ENCODE assay signal across 8 cellular contexts in the genomic region with DNA sequence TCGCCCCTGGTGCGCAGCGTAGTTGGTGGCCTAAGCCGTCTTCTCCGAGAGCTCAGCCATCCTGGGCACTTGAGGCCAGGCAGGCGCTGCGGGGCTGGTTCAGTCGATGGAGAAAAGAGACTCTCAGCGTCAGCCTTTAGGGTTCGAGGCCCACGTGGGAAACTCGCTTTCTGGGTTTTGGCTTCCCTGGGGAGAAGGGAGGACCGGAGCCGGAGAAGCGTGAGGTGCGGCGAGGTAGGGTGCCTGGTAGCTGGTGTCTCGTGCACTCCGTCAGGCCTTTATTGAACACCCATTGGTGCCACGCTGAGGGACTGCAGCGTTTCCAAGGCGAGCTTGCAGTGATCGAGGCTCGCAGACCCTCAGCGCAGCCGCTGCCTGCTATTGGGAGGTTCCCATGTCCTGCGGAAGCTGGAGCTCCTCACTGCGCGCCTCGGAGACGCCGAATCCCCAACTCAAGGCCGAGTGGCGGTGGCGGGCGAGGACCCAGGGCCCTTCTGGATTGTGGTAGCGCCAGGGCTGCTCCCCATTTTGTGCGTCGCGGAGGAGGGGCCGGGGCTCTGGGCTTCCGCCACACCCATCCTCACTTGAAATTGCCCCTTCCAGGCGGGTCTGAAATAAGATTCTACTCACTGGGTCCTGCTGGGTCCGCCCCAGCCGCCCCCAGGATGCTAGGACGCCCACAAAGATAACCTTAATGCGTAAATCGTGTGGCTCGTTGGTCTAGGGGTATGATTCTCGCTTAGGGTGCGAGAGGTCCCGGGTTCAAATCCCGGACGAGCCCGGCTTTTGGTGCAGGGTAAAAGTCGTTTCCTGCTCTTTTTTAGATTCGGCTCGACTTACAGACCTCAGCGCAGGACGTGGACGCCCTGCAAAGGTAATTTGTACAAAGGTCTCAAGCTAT. TPM values are rescaled to one million over a fixed set of nuclear protein-coding genes. Genes with fewer than 3 reads are reported as not detected.
A peak's percentile ranks its signal among the peaks of the same experiment; 100 is the strongest.
DNase-seq lines count a peak whose midpoint lies in the region; ATAC-seq and TF ChIP-seq lines count a peak whose summit lies in the region.

No MANE protein-coding gene starts in this region.

- WGBS in IMR-90 (ENCODE audit: extremely low coverage in 2 of 2, insufficient read length in 1 of 2), 2 experiments, result 1% methylated on average over 29 of the region's 61 CpGs; no CpG with 5 or more reads in 1 of the 2 experiments
- WGBS in ovary, 3 donors, result 2% methylated on average over 48 to 61 of the region's 61 CpGs

- no TSS peak for BruUV-seq in IMR-90 (replicated peaks; lab: Mats Ljungman, UMichigan)

- peak overlapping the region; percentile 71 for H3K4me3 Mint-ChIP-seq in activated CD4-positive, alpha-beta memory T cell treated with anti-CD3 and anti-CD28 coated beads, Interleukin-2, amount 10 ng/mL, durations not matched to agents 7 days and 5 days

- H2AFZ ChIP-seq in IMR-90 (replicated peaks; ENCODE audit: low read length, poor library complexity), result peak overlapping the region; percentile 99

- peaks cover 64% of the 10 kb centered on the region for H3K27me3 Mint-ChIP-seq in activated CD4-positive, alpha-beta memory T cell treated with anti-CD3 and anti-CD28 coated beads, Interleukin-2, amount 10 ng/mL, durations not matched to agents 7 days and 5 days

- peak overlapping the region; percentile 78 for H3K27ac Mint-ChIP-seq in activated CD4-positive, alpha-beta memory T cell treated with anti-CD3 and anti-CD28 coated beads, Interleukin-2, amount 10 ng/mL, durations not matched to agents 7 days and 5 days

- H3K36me3 ChIP-seq in IMR-90 (ENCODE audit: control insufficient read depth, insufficient read depth, low read length) (no peaks in the 10 kb centered on the region), skeletal muscle tissue (ENCODE audit: control insufficient read depth in 3 of 3, insufficient read depth in 3 of 3, low read length in 3 of 3) (no peaks in the 10 kb centered on the region), ovary (no peaks in the 10 kb centered on the region)

- H2BK120ac ChIP-seq in IMR-90 (ENCODE audit: low read depth, low read length), result no peak overlapping the region

- POLR2A ChIA-PET in IMR-90 (lab: Charles Lee; ENCODE audit: unreplicated experiment), result interaction anchor here (0.5 kb wide), 1 partner anchor 112 kb away, joined by 3 read pairs; no protein-coding TSS in a partner anchor
- POLR2A ChIA-PET in activated CD4-positive, alpha-beta memory T cell treated with anti-CD3 and anti-CD28 coated beads, Interleukin-2, amount 10 ng/mL, durations not matched to agents 7 days and 5 days (lab: Charles Lee), result interaction anchor here (0.6 to 3.0 kb wide), 13 partner anchors 17 to 95 kb away, joined by 3 to 11 read pairs (median 3); a partner anchor contains a TSS

- peaks cover 50% of the 10 kb centered on the region for H3K4me1 Mint-ChIP-seq in activated CD4-positive, alpha-beta memory T cell treated with anti-CD3 and anti-CD28 coated beads, Interleukin-2, amount 10 ng/mL, durations not matched to agents 7 days and 5 days

- TF ChIP-seq EP300 in ovary (IDR thresholded peaks at IDR 0.05), result no peak

- no peaks in the 10 kb centered on the region for H3K79me1 ChIP-seq in IMR-90 (ENCODE audit: low read depth in 1 of 2, low read length in 2 of 2)

- H3K9ac ChIP-seq in IMR-90 (ENCODE audit: low read depth, low read length), result peak overlapping the region; percentile 55
- H3K9ac ChIP-seq in skeletal muscle tissue (ENCODE audit: low read depth in 1 of 3, low read length in 3 of 3), result no peak overlapping the region

- peak overlapping the region; percentile 81 for H3K4me2 ChIP-seq in IMR-90 (ENCODE audit: low read depth, low read length)

- H3K4me3 ChIP-seq in IMR-90 (ENCODE audit: insufficient read depth, low read depth, low read length) (peak overlapping the region; percentile 58), fibroblast of pulmonary artery (replicated peaks; ENCODE audit: low read depth, low read length) (peak overlapping the region; percentile 61), skeletal muscle tissue (ENCODE audit: low read length in 3 of 3) (peak overlapping the region in 2 of 3 donors; percentile 3 to 22), ovary (no peak overlapping the region)

- no peak for TF ChIP-seq RAD21 in IMR-90 (IDR thresholded peaks at IDR 0.05; ENCODE audit: low read length)

- H3K27me3 ChIP-seq in IMR-90 (ENCODE audit: control insufficient read depth, insufficient read depth, low read length), result peaks cover 3% of the 10 kb centered on the region; the same call in 1 of the 2 replicates
- peaks cover 76 to 86% (median 86%) of the 10 kb centered on the region in 3 donors for H3K27me3 ChIP-seq in skeletal muscle tissue (ENCODE audit: control insufficient read depth in 3 of 3, insufficient read depth in 3 of 3, low read length in 3 of 3)
- no peaks in the 10 kb centered on the region for H3K27me3 ChIP-seq in ovary

- H4K20me1 ChIP-seq in IMR-90 (ENCODE audit: insufficient read depth, low read length), result peaks cover 2% of the 10 kb centered on the region

- in situ Hi-C loops in IMR-90 (cut with MboI; ENCODE audit: low sequenced_read_pairs), result no loop called here

- no peak overlapping the region; the same call in 2 of the 3 replicates for H2BK15ac ChIP-seq in IMR-90 (ENCODE audit: low read depth, low read length)

- H4K5ac ChIP-seq in IMR-90 (ENCODE audit: low read depth, low read length), result no peak overlapping the region

- H3K9me1 ChIP-seq in IMR-90 (ENCODE audit: insufficient read depth, low read length), result no peaks in the 10 kb centered on the region

- peak; percentile 81 for DNase-seq in EL
- DNase-seq in IMR-90, result peak; percentile 59
- peak; percentile 60 for DNase-seq in activated CD4-positive, alpha-beta memory T cell treated with anti-CD3 and anti-CD28 coated beads, Interleukin-2, amount 10 ng/mL, durations not matched to agents 7 days and 5 days
- peak; percentile 50 for DNase-seq in fibroblast of pulmonary artery (ENCODE audit: low read depth)
- DNase-seq in ovary, result no peak
- DNase-seq in NCI-H774 (lab: John Stamatoyannopoulos, UW), result no peak

- H2AK9ac ChIP-seq in IMR-90 (replicated peaks; ENCODE audit: low read depth, low read length, poor library complexity), result peak overlapping the region; percentile 75

- H2AK5ac ChIP-seq in IMR-90 (ENCODE audit: low read depth, low read length), result no peak overlapping the region

- CTCF ChIA-PET in IMR-90 (lab: Yijun Ruan, JAX), result interaction anchor here (0.5 kb wide), 1 partner anchor 37 kb away, joined by 3 read pairs; no protein-coding TSS in a partner anchor
- CTCF ChIA-PET in activated CD4-positive, alpha-beta memory T cell treated with anti-CD3 and anti-CD28 coated beads, Interleukin-2, amount 10 ng/mL, durations not matched to agents 7 days and 5 days (lab: Charles Lee), result interaction anchor here (1.0 to 1.4 kb wide), 3 partner anchors 23 to 157 kb away, joined by 3 read pairs; no protein-coding TSS in a partner anchor

- no peaks in the 10 kb centered on the region for H3K9me3 ChIP-seq in IMR-90 (ENCODE audit: control insufficient read depth, insufficient read depth, low read length)
- peaks cover 0 to 5% (median 3%) of the 10 kb centered on the region in 3 donors for H3K9me3 ChIP-seq in skeletal muscle tissue (ENCODE audit: control insufficient read depth in 3 of 3, low read length in 3 of 3)
- H3K9me3 ChIP-seq in ovary, result peaks cover 0 to 12% of the 10 kb centered on the region in 2 donors

- peak overlapping the region; percentile 13 to 20; a peak in 3 of 4 replicates for H4K8ac ChIP-seq in IMR-90 (ENCODE audit: low read depth in 2 of 2, low read length in 2 of 2)

- no peak overlapping the region for H4K91ac ChIP-seq in IMR-90 (ENCODE audit: insufficient read depth, low read depth, low read length)

- dilution Hi-C loops in IMR-90 (cut with HindIII; ENCODE audit: low sequenced_read_pairs, unreplicated experiment), result no loop called here

- H3K56ac ChIP-seq in IMR-90 (ENCODE audit: extremely low read depth, insufficient read depth, low read length), result no peak overlapping the region; the same call in 1 of the 2 replicates

- H3K9me3 Mint-ChIP-seq in activated CD4-positive, alpha-beta memory T cell treated with anti-CD3 and anti-CD28 coated beads, Interleukin-2, amount 10 ng/mL, durations not matched to agents 7 days and 5 days, result peaks cover 16% of the 10 kb centered on the region

- H3K27ac ChIP-seq in IMR-90 (ENCODE audit: insufficient read depth, low read length) (peak overlapping the region; percentile 14; the same call in 1 of the 2 replicates), skeletal muscle tissue (ENCODE audit: low read depth, low read length) (no peak overlapping the region), ovary (no peak overlapping the region)

- no peak overlapping the region for H2BK5ac ChIP-seq in IMR-90 (ENCODE audit: low read depth, low read length, poor library complexity, severe bottlenecking)

- H3K4me1 ChIP-seq in IMR-90 (ENCODE audit: control insufficient read depth, insufficient read depth, low read length), result peaks cover 2% of the 10 kb centered on the region; the same call in 1 of the 2 replicates
- peaks cover 7 to 14% (median 9%) of the 10 kb centered on the region in 3 donors for H3K4me1 ChIP-seq in skeletal muscle tissue (ENCODE audit: control insufficient read depth in 3 of 3, insufficient read depth in 3 of 3, low read length in 3 of 3)
- peaks cover 1% of the 10 kb centered on the region for H3K4me1 ChIP-seq in ovary (ENCODE audit: insufficient read depth)

- intact Hi-C loops in IMR-90 (cut with micrococcal nuclease) (loop anchor here (2.0 to 5.0 kb wide), 2 partner anchors 73 to 312 kb away; a partner anchor contains a TSS), ovary (cut with DNase I) (no loop called here)

- no peak overlapping the region for H3K18ac ChIP-seq in IMR-90 (ENCODE audit: low read depth, low read length)

- no peak overlapping the region for H2BK20ac ChIP-seq in IMR-90 (ENCODE audit: low read depth, low read length)

- TF ChIP-seq CTCF in IMR-90 (conservative IDR thresholded peaks at IDR 0.05; ENCODE audit: low read depth, low read length), result no peak
- TF ChIP-seq CTCF in fibroblast of pulmonary artery (IDR thresholded peaks at IDR 0.05; ENCODE audit: low read length, missing control alignments), result no peak
- no peak for TF ChIP-seq CTCF in ovary (IDR thresholded peaks at IDR 0.05)

- peak overlapping the region; percentile 24; the same call in 1 of the 2 replicates for H3K4ac ChIP-seq in IMR-90 (ENCODE audit: low read depth, low read length)

- peak overlapping the region; percentile 82 for H3K23ac ChIP-seq in IMR-90 (ENCODE audit: low read depth, low read length)

- H3K36me3 Mint-ChIP-seq in activated CD4-positive, alpha-beta memory T cell treated with anti-CD3 and anti-CD28 coated beads, Interleukin-2, amount 10 ng/mL, durations not matched to agents 7 days and 5 days (ENCODE audit: low read depth), result peaks cover 23% of the 10 kb centered on the region

- no peak for TF ChIP-seq POLR2A in IMR-90 (IDR thresholded peaks at IDR 0.05; ENCODE audit: low read depth, low read length)
- no peak for TF ChIP-seq POLR2A in ovary (IDR thresholded peaks at IDR 0.05)

- no peak overlapping the region; the same call in 1 of the 2 replicates for H3K14ac ChIP-seq in IMR-90 (replicated peaks; ENCODE audit: low read depth, low read length)

- ATAC-seq in IMR-90 (ENCODE audit: low read depth), result peak; percentile 40
- ATAC-seq in GM19455 (IDR thresholded peaks at IDR 0.05; ENCODE audit: unreplicated experiment), result no peak

RNA-seq across cellular contexts. Expression of a gene that starts 1.2 kb away (rescaled TPM):
- total RNA-seq in IMR-90 (2012; rRNA removed) (not detected in 2 replicates), skeletal muscle tissue (not detected), ovary (not detected)
- polyA plus RNA-seq in IMR-90 (2012; rRNA removed) (0.12 and 0.27 TPM in 2 replicates), ovary (not detected)
- 0.18 TPM in 1 of 2 replicates, not detected in the other for polyA plus RNA-seq in IMR-90 (2012; cell fraction: cytosol; rRNA removed)
- 0.29 and 0.42 TPM in 2 replicates for polyA plus RNA-seq in IMR-90 (2012; cell fraction: nucleus; rRNA removed; ENCODE audit: low replicate concordance)
- not detected for total RNA-seq in activated CD4-positive, alpha-beta memory T cell treated with anti-CD3 and anti-CD28 coated beads, Interleukin-2, amount 10 ng/mL, durations not matched to agents 7 days and 5 days

RNA-seq across cellular contexts. Expression of a gene that starts 45.8 kb away (rescaled TPM):
- total RNA-seq in IMR-90 (2012; rRNA removed), result 7.5 and 8.3 TPM in 2 replicates
- 2.8 and 3.7 TPM in 2 replicates for polyA plus RNA-seq in IMR-90 (2012; rRNA removed)
- 1.3 and 1.5 TPM in 2 replicates for polyA plus RNA-seq in IMR-90 (2012; cell fraction: cytosol; rRNA removed)
- polyA plus RNA-seq in IMR-90 (2012; cell fraction: nucleus; rRNA removed; ENCODE audit: low replicate concordance), result 3.0 and 5.3 TPM in 2 replicates
- total RNA-seq in activated CD4-positive, alpha-beta memory T cell treated with anti-CD3 and anti-CD28 coated beads, Interleukin-2, amount 10 ng/mL, durations not matched to agents 7 days and 5 days, result 10 to 100 TPM; 13.1 to 14.9 TPM
- 9.4 TPM for total RNA-seq in skeletal muscle tissue
- 1 to 10 TPM; 7.3 to 9.2 (median 7.5) TPM for total RNA-seq in ovary
- 1 to 10 TPM; 4.8 to 8.3 TPM for polyA plus RNA-seq in ovary

RNA-seq across cellular contexts. Expression of a gene that starts 54.3 kb away (rescaled TPM):
- total RNA-seq in IMR-90 (2012; rRNA removed) (0.56 and 0.72 TPM in 2 replicates), skeletal muscle tissue (4.2 TPM), ovary (10 to 100 TPM in 5 of 7 donors, 1 to 10 TPM in 2; 4.7 to 18.9 (median 12.2) TPM)
- polyA plus RNA-seq in IMR-90 (2012; rRNA removed) (4.0 and 4.1 TPM in 2 replicates), ovary (10 to 100 TPM in 1 of 2 donors, under 1 TPM in 1; 0.95 to 10.7 TPM)
- 2.3 and 4.0 TPM in 2 replicates for polyA plus RNA-seq in IMR-90 (2012; cell fraction: cytosol; rRNA removed)
- 1.7 and 4.7 TPM in 2 replicates for polyA plus RNA-seq in IMR-90 (2012; cell fraction: nucleus; rRNA removed; ENCODE audit: low replicate concordance)
- total RNA-seq in activated CD4-positive, alpha-beta memory T cell treated with anti-CD3 and anti-CD28 coated beads, Interleukin-2, amount 10 ng/mL, durations not matched to agents 7 days and 5 days, result 10 to 100 TPM; 10.5 to 11.6 TPM

Comparison
In these comparisons a context has a peak if more than half of its experiments do, and no peak if none do; other contexts are left out.
1. DNase-seq: peak in EL (single experiment), IMR-90 (single experiment), activated CD4-positive, alpha-beta memory T cell treated with anti-CD3 and anti-CD28 coated beads, Interleukin-2, amount 10 ng/mL, durations not matched to agents 7 days and 5 days (single experiment) and fibroblast of pulmonary artery (single experiment); none in ovary (0 of 5) and NCI-H774 (single experiment).